9 cellular contexts compared by ENCODE assay signal in genomic region chr2:173652731-173653426, GRCh38.
A peak's percentile ranks its signal among the peaks of the same experiment; 100 is the strongest.
DNase-seq lines count a peak whose midpoint lies in the region; ATAC-seq and TF ChIP-seq lines count a peak whose summit lies in the region.
"Had no signal": no experiment of that assay in that cellular context is flagged by ENCODE, and none has a peak within 500 bp of the region (broad histone marks: within the 10 kb centered on the region; RNA-seq: fewer than 3 reads in every experiment).

No MANE protein-coding gene starts in this region.

- 33% methylated on average over 10 of the region's 10 CpGs for WGBS in hepatocyte (ENCODE audit: low lambda C conversion rate, missing lambda C conversion rate)

- intact Hi-C loops in upper lobe of right lung (cut with DNase I) = no loop called here

- H3K4me2 ChIP-seq in hepatocyte (peak overlapping the region; percentile 23), Karpas-422 (ENCODE audit: low read depth, low read length, poor library complexity, severe bottlenecking) (no peak overlapping the region)

- no peak overlapping the region for H3K9ac ChIP-seq in Karpas-422 (ENCODE audit: low read length)

- ATAC-seq in upper lobe of right lung (peak; percentile 48), HG02798 (IDR thresholded peaks at IDR 0.05; ENCODE audit: poor library complexity, unreplicated experiment) (no peak)

- H3K4me1 ChIP-seq in hepatocyte (ENCODE audit: insufficient read depth) = peaks cover 41% of the 10 kb centered on the region
- H3K4me1 ChIP-seq in upper lobe of right lung = no peaks in the 10 kb centered on the region
- H3K4me1 ChIP-seq in Karpas-422 (ENCODE audit: low read length) = no peaks in the 10 kb centered on the region

- no peak for TF ChIP-seq CTCF in hepatocyte (IDR thresholded peaks at IDR 0.05; ENCODE audit: poor library complexity)
- no peak for TF ChIP-seq CTCF in upper lobe of right lung (IDR thresholded peaks at IDR 0.05)

- no peaks in the 10 kb centered on the region for H3K9me2 ChIP-seq in hepatocyte (replicated peaks; ENCODE audit: insufficient read depth)
- no peaks in the 10 kb centered on the region for H3K9me2 ChIP-seq in Karpas-422 (replicated peaks; ENCODE audit: insufficient read depth, low read length)

- H3K4me3 ChIP-seq in hepatocyte = no peak overlapping the region
- H3K4me3 ChIP-seq in upper lobe of right lung = no peak overlapping the region
- no peak overlapping the region for H3K4me3 ChIP-seq in Karpas-422 (ENCODE audit: low read length)

- H3K36me3 ChIP-seq in hepatocyte (replicated peaks; ENCODE audit: insufficient read depth, low read depth) = no peaks in the 10 kb centered on the region
- no peaks in the 10 kb centered on the region for H3K36me3 ChIP-seq in upper lobe of right lung
- no peaks in the 10 kb centered on the region for H3K36me3 ChIP-seq in Karpas-422 (ENCODE audit: insufficient read depth, low read length)

- no peaks in the 10 kb centered on the region for H4K20me1 ChIP-seq in hepatocyte (ENCODE audit: insufficient read depth, poor library complexity, severe bottlenecking)
- no peaks in the 10 kb centered on the region for H4K20me1 ChIP-seq in Karpas-422 (ENCODE audit: insufficient read depth, low read depth, low read length)

- DNase-seq in DMS 273 (lab: John Stamatoyannopoulos, UW; ENCODE audit: unreplicated experiment) (peak; percentile 8), DMS 273 treated with DMSO at 0.1 percent for 48 hours (lab: John Stamatoyannopoulos, UW) (no peak), SW480 (ENCODE audit: low spot score) (peak; percentile 61), hepatocyte (ENCODE audit: low spot score) (peak; percentile 87), upper lobe of right lung (no peak), Karpas-422 (no peak)
- no peak for DNase-seq in stimulated activated CD4-positive, alpha-beta T cell treated with anti-CD3 and anti-CD28 coated beads, Interleukin-4, amount 100 ng/mL, for 24 hours

- no peaks in the 10 kb centered on the region for H3K79me2 ChIP-seq in hepatocyte
- H3K79me2 ChIP-seq in Karpas-422 (ENCODE audit: low read length) = no peaks in the 10 kb centered on the region

- H3K9me3 ChIP-seq in hepatocyte (ENCODE audit: low read depth) = no peaks in the 10 kb centered on the region
- H3K9me3 ChIP-seq in upper lobe of right lung = no peaks in the 10 kb centered on the region
- H3K9me3 ChIP-seq in Karpas-422 (ENCODE audit: low read length) = no peaks in the 10 kb centered on the region

- H3K27ac ChIP-seq in hepatocyte = peak overlapping the region; percentile 87
- H3K27ac ChIP-seq in upper lobe of right lung = no peak overlapping the region
- no peak overlapping the region for H3K27ac ChIP-seq in Karpas-422 (ENCODE audit: low read length)
- H3K27ac ChIP-seq: 22Rv1 had no signal

- H2AFZ ChIP-seq in hepatocyte = no peak overlapping the region
- no peak overlapping the region for H2AFZ ChIP-seq in Karpas-422 (ENCODE audit: low read length)

- H3K27me3 ChIP-seq in hepatocyte (no peaks in the 10 kb centered on the region), upper lobe of right lung (no peaks in the 10 kb centered on the region), Karpas-422 (ENCODE audit: low read length) (no peaks in the 10 kb centered on the region)

Comparison
In these comparisons a context has a peak if more than half of its experiments do, and no peak if none do; other contexts are left out.
1. DNase-seq: peak in DMS 273 (single experiment), SW480 (single experiment) and hepatocyte (single experiment); none in DMS 273 treated with DMSO at 0.1 percent for 48 hours (single experiment), upper lobe of right lung (single experiment), stimulated activated CD4-positive, alpha-beta T cell treated with anti-CD3 and anti-CD28 coated beads, Interleukin-4, amount 100 ng/mL, for 24 hours (single experiment) and Karpas-422 (single experiment).